In genomic region chr5:79193643-79194042, GRCh38 we compare ENCODE assay signal across 17 cellular contexts. TPM values are rescaled to one million over a fixed set of nuclear protein-coding genes. Genes with fewer than 3 reads are reported as not detected.
DNase-seq lines count a peak whose midpoint lies in the region; ATAC-seq and TF ChIP-seq lines count a peak whose summit lies in the region.
"Had no signal": no experiment of that assay in that cellular context is flagged by ENCODE, and none has a peak within 500 bp of the region (broad histone marks: within the 10 kb centered on the region; RNA-seq: fewer than 3 reads in every experiment).

No MANE protein-coding gene starts in this region.

- peaks cover 5% of the 10 kb centered on the region for H3K4me1 ChIP-seq in CD4-positive, CD25-positive, alpha-beta regulatory T cell (ENCODE audit: control insufficient read depth, insufficient read depth, low read length, poor library complexity, severe bottlenecking)
- H3K4me1 ChIP-seq in breast epithelium (peaks cover 0 to 4% of the 10 kb centered on the region in 2 donors), left lung (no peaks in the 10 kb centered on the region), BE2C (no peaks in the 10 kb centered on the region; the same call in none of the 2 replicates)
- H3K4me1 ChIP-seq: BLaER1 treated with 17β-estradiol and CSF1 and Interleukin-3, amounts not matched to agents 10 nM and 100 nM had no signal

- H3K4me3 ChIP-seq in CD4-positive, CD25-positive, alpha-beta regulatory T cell (ENCODE audit: low read depth, low read length), result peak overlapping the region; percentile 26
- H3K4me3 ChIP-seq in breast epithelium (no peak overlapping the region), left lung (no peak overlapping the region), BE2C (ENCODE audit: low read depth, low read length) (no peak overlapping the region)
- H3K4me3 ChIP-seq: BLaER1 treated with 17β-estradiol and CSF1 and Interleukin-3, amounts not matched to agents 10 nM and 100 nM; gastroesophageal sphincter had no signal

- no peaks in the 10 kb centered on the region for H3K36me3 ChIP-seq in CD4-positive, CD25-positive, alpha-beta regulatory T cell (ENCODE audit: control insufficient read depth, insufficient read depth, low read length)
- H3K36me3 ChIP-seq in breast epithelium, result no peaks in the 10 kb centered on the region
- H3K36me3 ChIP-seq in left lung, result no peaks in the 10 kb centered on the region
- no peaks in the 10 kb centered on the region for H3K36me3 ChIP-seq in BE2C
- H3K36me3 ChIP-seq: BLaER1 treated with 17β-estradiol and CSF1 and Interleukin-3, amounts not matched to agents 10 nM and 100 nM; gastroesophageal sphincter had no signal

- peaks cover 8 to 31% (median 19%) of the 10 kb centered on the region in 4 donors for H3K4me1 Mint-ChIP-seq in CD4-positive, CD25-positive, alpha-beta regulatory T cell
- H3K4me1 Mint-ChIP-seq: activated naive CD8-positive, alpha-beta T cell treated with anti-CD3 and anti-CD28 coated beads, Interleukin-2, amount 10 ng/mL, durations not matched to agents 7 days and 5 days; stimulated activated naive B cell treated with anti-CD40 and anti-IgM and Interleukin-4, amounts not matched to agents 10 μg/mL and 1 μg/mL and 100 μg/mL, for 72 hours had no signal

- H3K36me3 Mint-ChIP-seq in CD4-positive, CD25-positive, alpha-beta regulatory T cell, result no peaks in the 10 kb centered on the region
- H3K36me3 Mint-ChIP-seq: activated naive CD8-positive, alpha-beta T cell treated with anti-CD3 and anti-CD28 coated beads, Interleukin-2, amount 10 ng/mL, durations not matched to agents 7 days and 5 days; stimulated activated naive B cell treated with anti-CD40 and anti-IgM and Interleukin-4, amounts not matched to agents 10 μg/mL and 1 μg/mL and 100 μg/mL, for 72 hours had no signal

- intact Hi-C loops in breast epithelium (cut with DNase I; ENCODE audit: low total_unique reads) (no loop called here), left lung (cut with DNase I) (no loop called here)

- H3K27me3 ChIP-seq in CD4-positive, CD25-positive, alpha-beta regulatory T cell (ENCODE audit: control insufficient read depth, insufficient read depth, low read length), result no peaks in the 10 kb centered on the region
- H3K27me3 ChIP-seq in breast epithelium, result no peaks in the 10 kb centered on the region
- no peaks in the 10 kb centered on the region for H3K27me3 ChIP-seq in left lung
- no peaks in the 10 kb centered on the region for H3K27me3 ChIP-seq in BE2C
- H3K27me3 ChIP-seq: BLaER1 treated with 17β-estradiol and CSF1 and Interleukin-3, amounts not matched to agents 10 nM and 100 nM; gastroesophageal sphincter had no signal

- peak in 2 of 3 donors; percentile 37 to 61 for DNase-seq in CD4-positive, CD25-positive, alpha-beta regulatory T cell
- peak; percentile 25 for DNase-seq in LHCN-M2 (ENCODE audit: low read depth)
- DNase-seq in breast epithelium (ENCODE audit: low spot score in 2 of 2), result peak; percentile 68 to 73
- DNase-seq in left lung, result no peak
- DNase-seq in iPS-NIHi11 (ENCODE audit: low spot score), result no peak
- no peak for DNase-seq in NCI-H2107 (lab: John Stamatoyannopoulos, UW)
- no peak for DNase-seq in BE2C
- DNase-seq: activated naive CD8-positive, alpha-beta T cell treated with anti-CD3 and anti-CD28 coated beads, Interleukin-2, amount 10 ng/mL, durations not matched to agents 7 days and 5 days; activated T-cell treated with anti-CD3 and anti-CD28 coated beads for 4 hours; islet precursor cell; NCI-H1694; right cardiac atrium; stimulated activated CD4-positive, alpha-beta T cell treated with anti-CD3 and anti-CD28 coated beads, Interleukin-4, amount 100 ng/mL, for 24 hours; stimulated activated naive B cell treated with anti-CD40 and anti-IgM and Interleukin-4, amounts not matched to agents 10 μg/mL and 1 μg/mL and 100 μg/mL, for 72 hours had no signal

- no peaks in the 10 kb centered on the region for H3K27me3 Mint-ChIP-seq in CD4-positive, CD25-positive, alpha-beta regulatory T cell
- H3K27me3 Mint-ChIP-seq: activated naive CD8-positive, alpha-beta T cell treated with anti-CD3 and anti-CD28 coated beads, Interleukin-2, amount 10 ng/mL, durations not matched to agents 7 days and 5 days; stimulated activated naive B cell treated with anti-CD40 and anti-IgM and Interleukin-4, amounts not matched to agents 10 μg/mL and 1 μg/mL and 100 μg/mL, for 72 hours had no signal

- peak overlapping the region; percentile 70 to 90 (median 86) for H3K27ac Mint-ChIP-seq in CD4-positive, CD25-positive, alpha-beta regulatory T cell
- H3K27ac Mint-ChIP-seq: activated naive CD8-positive, alpha-beta T cell treated with anti-CD3 and anti-CD28 coated beads, Interleukin-2, amount 10 ng/mL, durations not matched to agents 7 days and 5 days; stimulated activated naive B cell treated with anti-CD40 and anti-IgM and Interleukin-4, amounts not matched to agents 10 μg/mL and 1 μg/mL and 100 μg/mL, for 72 hours had no signal

- no peak for TF ChIP-seq CTCF in breast epithelium (IDR thresholded peaks at IDR 0.05)
- TF ChIP-seq CTCF in left lung (IDR thresholded peaks at IDR 0.05), result no peak
- no peak for TF ChIP-seq CTCF in BE2C (IDR thresholded peaks at IDR 0.05; ENCODE audit: low read depth, low read length)

- H3K27ac ChIP-seq in CD4-positive, CD25-positive, alpha-beta regulatory T cell (ENCODE audit: insufficient read depth, low read length, poor library complexity, severe bottlenecking), result peak overlapping the region; percentile 18
- H3K27ac ChIP-seq in breast epithelium (peak overlapping the region in 1 of 2 donors; percentile 28), left lung (no peak overlapping the region)
- H3K27ac ChIP-seq: BLaER1 treated with 17β-estradiol and CSF1 and Interleukin-3, amounts not matched to agents 10 nM and 100 nM; gastroesophageal sphincter had no signal

- ATAC-seq in CD4-positive, CD25-positive, alpha-beta regulatory T cell (ENCODE audit: low read depth in 2 of 2), result peak; percentile 53 to 86
- peak; percentile 21 for ATAC-seq in left lung
- ATAC-seq in GM21619 (IDR thresholded peaks at IDR 0.05; ENCODE audit: unreplicated experiment), result no peak
- ATAC-seq: gastroesophageal sphincter; stimulated activated naive B cell treated with anti-CD40 and anti-IgM and Interleukin-4, amounts not matched to agents 10 μg/mL and 1 μg/mL and 100 μg/mL, for 72 hours had no signal

- no peak for TF ChIP-seq POLR2A in breast epithelium (IDR thresholded peaks at IDR 0.05)

- H3K9me3 Mint-ChIP-seq in CD4-positive, CD25-positive, alpha-beta regulatory T cell, result peaks cover 0 to 5% (median 0%) of the 10 kb centered on the region in 7 donors
- H3K9me3 Mint-ChIP-seq: activated naive CD8-positive, alpha-beta T cell treated with anti-CD3 and anti-CD28 coated beads, Interleukin-2, amount 10 ng/mL, durations not matched to agents 7 days and 5 days; stimulated activated naive B cell treated with anti-CD40 and anti-IgM and Interleukin-4, amounts not matched to agents 10 μg/mL and 1 μg/mL and 100 μg/mL, for 72 hours had no signal

- H3K9me3 ChIP-seq in CD4-positive, CD25-positive, alpha-beta regulatory T cell (ENCODE audit: control insufficient read depth in 2 of 2, low read length in 2 of 2), result no peaks in the 10 kb centered on the region
- no peaks in the 10 kb centered on the region for H3K9me3 ChIP-seq in breast epithelium
- H3K9me3 ChIP-seq in left lung, result no peaks in the 10 kb centered on the region
- H3K9me3 ChIP-seq in BE2C, result no peaks in the 10 kb centered on the region
- H3K9me3 ChIP-seq: BLaER1 treated with 17β-estradiol and CSF1 and Interleukin-3, amounts not matched to agents 10 nM and 100 nM; gastroesophageal sphincter had no signal

- H3K4me3 Mint-ChIP-seq in CD4-positive, CD25-positive, alpha-beta regulatory T cell, result peak overlapping the region in 3 of 4 donors; percentile 26 to 47 (median 29)
- H3K4me3 Mint-ChIP-seq: activated naive CD8-positive, alpha-beta T cell treated with anti-CD3 and anti-CD28 coated beads, Interleukin-2, amount 10 ng/mL, durations not matched to agents 7 days and 5 days; stimulated activated naive B cell treated with anti-CD40 and anti-IgM and Interleukin-4, amounts not matched to agents 10 μg/mL and 1 μg/mL and 100 μg/mL, for 72 hours had no signal

RNA-seq across cellular contexts. Expression of gene JMY, which starts 42.3 kb away (rescaled TPM):
- total RNA-seq in CD4-positive, CD25-positive, alpha-beta regulatory T cell, result 71.6 TPM
- polyA plus RNA-seq in CD4-positive, CD25-positive, alpha-beta regulatory T cell, result 1 to 10 TPM; 4.9 to 8.1 (median 6.1) TPM
- total RNA-seq in LHCN-M2 (2014; rRNA removed) (3.1 and 4.7 TPM in 2 replicates), breast epithelium (10 to 100 TPM; 15.8 to 29.9 (median 16.1) TPM), left lung (10 to 100 TPM in 1 of 2 donors, 1 to 10 TPM in 1; 6.2 to 11.4 TPM)
- 1.1 TPM for polyA plus RNA-seq in LHCN-M2 (2012)
- polyA plus RNA-seq in BE2C (2012; ENCODE audit: insufficient read depth, insufficient read length, low read depth), result 8.9 TPM

Comparison
In these comparisons a context has a peak if more than half of its experiments do, and no peak if none do; other contexts are left out.
1. DNase-seq: peak in CD4-positive, CD25-positive, alpha-beta regulatory T cell (2 of 3), LHCN-M2 (single experiment) and breast epithelium (2 of 2); none in left lung (0 of 2), iPS-NIHi11 (single experiment), NCI-H2107 (single experiment) and BE2C (single experiment).